Comparison of ENCODE assay signal across 10 cellular contexts in genomic region chr20:5835870-5836269, GRCh38.
A peak's percentile ranks its signal among the peaks of the same experiment; 100 is the strongest.
DNase-seq lines count a peak whose midpoint lies in the region; ATAC-seq and TF ChIP-seq lines count a peak whose summit lies in the region.
"Had no signal": no experiment of that assay in that cellular context is flagged by ENCODE, and none has a peak within 500 bp of the region (broad histone marks: within the 10 kb centered on the region; RNA-seq: fewer than 3 reads in every experiment).

No MANE protein-coding gene starts in this region.

- H3K9me3 Mint-ChIP-seq in brain: peaks cover 0 to 3% (median 0%) of the 10 kb centered on the region in 5 experiments

- H3K4me3 ChIP-seq in HCT116 (replicated peaks in 1 of 2; ENCODE audit: low read depth in 1 of 2, low read length in 2 of 2) (no peak overlapping the region), H7 (ENCODE audit: insufficient read depth, low read depth, low read length) (no peak overlapping the region)

- no peaks in the 10 kb centered on the region for H3K9me2 ChIP-seq in HCT116 (ENCODE audit: insufficient read depth)

- TF ChIP-seq POLR2A in HCT116 (IDR thresholded peaks at IDR 0.05; ENCODE audit: borderline replicate concordance, extremely low read depth, insufficient read depth, insufficient read length): no peak

- TF ChIP-seq CTCF in HCT116 (IDR thresholded peaks at IDR 0.05 in 2 of 3, conservative IDR thresholded peaks at IDR 0.05 in 1 of 3; ENCODE audit: borderline replicate concordance in 1 of 3, insufficient read depth in 1 of 3, low read depth in 2 of 3, low read length in 2 of 3) (no peak), brain (conservative IDR thresholded peaks at IDR 0.05) (no peak)

- ATAC-seq in HCT116 (no peak), HG03460 (IDR thresholded peaks at IDR 0.05; ENCODE audit: unreplicated experiment) (no peak), HG03457 (IDR thresholded peaks at IDR 0.05; ENCODE audit: unreplicated experiment) (no peak), esophagus mucosa (no peak)

- H3K4me1 Mint-ChIP-seq in brain: peaks cover 20% of the 10 kb centered on the region

- H3K27me3 Mint-ChIP-seq in brain: no peaks in the 10 kb centered on the region

- no peaks in the 10 kb centered on the region for H4K20me1 ChIP-seq in HCT116 (ENCODE audit: insufficient read depth)

- H3K9ac ChIP-seq in HCT116 (ENCODE audit: low read length): no peak overlapping the region

- H3K36me3 Mint-ChIP-seq in brain: no peaks in the 10 kb centered on the region

- no peak overlapping the region for H3K27ac ChIP-seq in HCT116 (ENCODE audit: low read depth, low read length)

- RAD21 ChIA-PET in HCT116 (lab: Charles Lee; ENCODE audit: low non-redundant PET in 1 of 2, low total read pairs in 2 of 2, uncharacterized antibody in 2 of 2, unreplicated experiment in 2 of 2): no interaction called here

- POLR2A ChIA-PET in HCT116 (lab: Charles Lee): interaction anchor here (0.8 to 1.1 kb wide), 2 partner anchors 19 to 32 kb away, joined by 3 to 4 read pairs; no protein-coding TSS in a partner anchor

- H3K27ac Mint-ChIP-seq in brain: peak overlapping the region; percentile 5 to 92 (median 57)

- H3K4me2 ChIP-seq in HCT116 (ENCODE audit: low read length): peak overlapping the region; percentile 46

- H3K4me1 ChIP-seq in HCT116 (ENCODE audit: control insufficient read depth in 1 of 2, insufficient read depth in 2 of 2, low read length in 2 of 2): peaks cover 14% of the 10 kb centered on the region in 2 experiments

- H3K36me3 ChIP-seq in HCT116 (ENCODE audit: control insufficient read depth in 1 of 2, insufficient read depth in 2 of 2, low read length in 2 of 2) (no peaks in the 10 kb centered on the region), H7 (replicated peaks; ENCODE audit: control insufficient read depth, insufficient read depth, low read length) (no peaks in the 10 kb centered on the region)

- H3K9me3 ChIP-seq in HCT116 (ENCODE audit: control insufficient read depth in 1 of 2, insufficient read depth in 1 of 2, low read depth in 1 of 2, low read length in 2 of 2): no peaks in the 10 kb centered on the region

- DNase-seq in AG08395 (ENCODE audit: low spot score) (peak; percentile 61), HCT116 (ENCODE audit: low read depth, low spot score) (no peak), left kidney (ENCODE audit: low read depth, low spot score) (peak; percentile 71), H7 (no peak)
- DNase-seq: activated gamma-delta T cell, NCI-H187 treated with DMSO at 0.1 percent for 48 hours had no signal

- intact Hi-C loops in HCT116 (cut with micrococcal nuclease): no loop called here

- no peak overlapping the region for H2AFZ ChIP-seq in HCT116 (ENCODE audit: low read depth, low read length, poor library complexity, severe bottlenecking)

- no peaks in the 10 kb centered on the region for H3K27me3 ChIP-seq in HCT116 (ENCODE audit: insufficient read depth, low read length)
- no peaks in the 10 kb centered on the region for H3K27me3 ChIP-seq in H7 (ENCODE audit: control insufficient read depth, insufficient read depth, low read length)

- CTCF ChIA-PET in HCT116 (lab: Charles Lee): no interaction called here

- no peak for TF ChIP-seq RAD21 in HCT116 (IDR thresholded peaks at IDR 0.05; ENCODE audit: low read depth)

- no TSS peak for BruUV-seq in HCT116 (replicated peaks; lab: Mats Ljungman, UMichigan)

- no peaks in the 10 kb centered on the region for H3K79me2 ChIP-seq in HCT116 (ENCODE audit: insufficient read depth, low read length)

- peak overlapping the region in 2 of 5 experiments; percentile 18 to 24 for H3K4me3 Mint-ChIP-seq in brain

TF ChIP-seq in HCT116, 20 proteins besides CTCF, POLR2A, EP300 and RAD21:
- TF ChIP-seq CEBPB (IDR thresholded peaks at IDR 0.05; ENCODE audit: low read depth) (no peak), ZFX (IDR thresholded peaks at IDR 0.05) (no peak), EZH2phosphoT487 (IDR thresholded peaks at IDR 0.05; ENCODE audit: borderline replicate concordance) (no peak), TCF7L2 (IDR thresholded peaks at IDR 0.05; ENCODE audit: borderline replicate concordance, extremely low read depth, insufficient read depth, insufficient read length) (no peak), JUND (IDR thresholded peaks at IDR 0.05) (no peak), ELF1 (IDR thresholded peaks at IDR 0.05; ENCODE audit: borderline replicate concordance, low read depth) (no peak), ZNF274 (IDR thresholded peaks at IDR 0.05; ENCODE audit: low read depth, low read length) (no peak), POLR2AphosphoS5 (IDR thresholded peaks at IDR 0.05; ENCODE audit: low read depth, low read length) (no peak), SP1 (IDR thresholded peaks at IDR 0.05; ENCODE audit: low read depth) (no peak)
- TF ChIP-seq, protein P1, sequence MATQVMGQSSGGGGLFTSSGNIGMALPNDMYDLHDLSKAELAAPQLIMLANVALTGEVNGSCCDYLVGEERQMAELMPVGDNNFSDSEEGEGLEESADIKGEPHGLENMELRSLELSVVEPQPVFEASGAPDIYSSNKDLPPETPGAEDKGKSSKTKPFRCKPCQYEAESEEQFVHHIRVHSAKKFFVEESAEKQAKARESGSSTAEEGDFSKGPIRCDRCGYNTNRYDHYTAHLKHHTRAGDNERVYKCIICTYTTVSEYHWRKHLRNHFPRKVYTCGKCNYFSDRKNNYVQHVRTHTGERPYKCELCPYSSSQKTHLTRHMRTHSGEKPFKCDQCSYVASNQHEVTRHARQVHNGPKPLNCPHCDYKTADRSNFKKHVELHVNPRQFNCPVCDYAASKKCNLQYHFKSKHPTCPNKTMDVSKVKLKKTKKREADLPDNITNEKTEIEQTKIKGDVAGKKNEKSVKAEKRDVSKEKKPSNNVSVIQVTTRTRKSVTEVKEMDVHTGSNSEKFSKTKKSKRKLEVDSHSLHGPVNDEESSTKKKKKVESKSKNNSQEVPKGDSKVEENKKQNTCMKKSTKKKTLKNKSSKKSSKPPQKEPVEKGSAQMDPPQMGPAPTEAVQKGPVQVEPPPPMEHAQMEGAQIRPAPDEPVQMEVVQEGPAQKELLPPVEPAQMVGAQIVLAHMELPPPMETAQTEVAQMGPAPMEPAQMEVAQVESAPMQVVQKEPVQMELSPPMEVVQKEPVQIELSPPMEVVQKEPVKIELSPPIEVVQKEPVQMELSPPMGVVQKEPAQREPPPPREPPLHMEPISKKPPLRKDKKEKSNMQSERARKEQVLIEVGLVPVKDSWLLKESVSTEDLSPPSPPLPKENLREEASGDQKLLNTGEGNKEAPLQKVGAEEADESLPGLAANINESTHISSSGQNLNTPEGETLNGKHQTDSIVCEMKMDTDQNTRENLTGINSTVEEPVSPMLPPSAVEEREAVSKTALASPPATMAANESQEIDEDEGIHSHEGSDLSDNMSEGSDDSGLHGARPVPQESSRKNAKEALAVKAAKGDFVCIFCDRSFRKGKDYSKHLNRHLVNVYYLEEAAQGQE (IDR thresholded peaks at IDR 0.05; ENCODE audit: low read depth): no peak

Comparison
In these comparisons a context has a peak if more than half of its experiments do, and no peak if none do; other contexts are left out.
1. DNase-seq: peak in AG08395 (single experiment) and left kidney (single experiment); none in HCT116 (single experiment) and H7 (single experiment).